Comparison of ENCODE assay signal across 20 cellular contexts in the genomic region with DNA sequence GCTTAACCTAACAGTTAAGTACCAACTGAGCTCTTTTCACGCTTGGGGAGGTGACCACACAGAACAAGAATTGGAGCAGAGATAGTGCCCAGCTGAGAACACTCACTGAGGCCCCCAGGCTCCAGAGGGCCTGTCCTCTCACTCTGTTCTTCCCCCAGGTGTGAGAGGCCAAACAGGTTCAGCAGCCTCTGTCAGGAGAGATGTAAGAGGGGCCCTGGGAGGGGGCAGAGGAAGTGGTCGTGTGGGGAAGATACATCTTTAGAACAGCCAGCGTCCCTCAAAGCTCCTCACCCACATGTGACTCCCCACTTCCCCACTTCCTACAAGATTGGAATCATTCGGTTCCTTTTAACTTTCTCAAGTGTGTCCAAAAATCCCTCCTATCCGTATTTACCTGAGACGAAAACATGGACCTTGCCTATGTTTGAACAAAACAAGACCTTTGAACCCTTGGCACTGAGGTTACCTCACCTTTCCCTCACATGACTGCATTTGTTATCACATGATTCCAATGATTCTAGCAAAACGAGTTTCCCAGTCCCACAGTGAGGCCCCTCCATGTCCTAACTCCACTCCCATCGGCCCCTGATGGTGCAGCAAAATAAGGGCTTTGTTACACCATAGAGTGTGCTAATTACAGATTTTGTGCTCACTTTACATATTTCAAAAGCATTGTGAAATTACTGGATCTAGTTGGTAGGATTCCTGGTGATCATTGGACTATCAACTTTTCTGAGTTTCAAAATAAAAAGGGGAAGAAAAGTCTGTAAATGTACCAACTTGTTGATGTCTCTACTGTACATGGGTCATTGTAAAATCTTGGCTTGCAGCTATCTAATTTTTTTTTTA. TPM values are rescaled to one million over a fixed set of nuclear protein-coding genes. Genes with fewer than 3 reads are reported as not detected.
DNase-seq lines count a peak whose midpoint lies in the region; ATAC-seq and FAIRE-seq lines count a peak whose summit lies in the region.
"Had no signal": no experiment of that assay in that cellular context is flagged by ENCODE, and none has a peak within 500 bp of the region (broad histone marks: within the 10 kb centered on the region; RNA-seq: fewer than 3 reads in every experiment).

No MANE protein-coding gene starts in this region.

- no peak for ATAC-seq in T-helper 17 cell
- ATAC-seq in left colon, result peak; percentile 93
- no peak for ATAC-seq in GM19351 (IDR thresholded peaks at IDR 0.05; ENCODE audit: unreplicated experiment)
- ATAC-seq in HG03571 (IDR thresholded peaks at IDR 0.05; ENCODE audit: unreplicated experiment), result no peak

- H3K4me3 ChIP-seq in small intestine (ENCODE audit: low read depth in 1 of 2, low read length in 2 of 2), result no peak overlapping the region

- FAIRE-seq in small intestine (lab: Jason Lieb, UNC), result no peak
- FAIRE-seq: A204.1, GM18507 had no signal

- DNase-seq in NOMO-1 treated with DMSO at 0.1 percent for 48 hours (lab: John Stamatoyannopoulos, UW; ENCODE audit: unreplicated experiment) (peak; percentile 42), NOMO-1 treated with dmso at 0.1 percent for 144 hours (lab: John Stamatoyannopoulos, UW; ENCODE audit: unreplicated experiment) (no peak), T-helper 17 cell (no peak), left colon (peak; percentile 29 to 50), small intestine (peak; percentile 91), OCI-M2 (lab: John Stamatoyannopoulos, UW; ENCODE audit: unreplicated experiment) (no peak)
- DNase-seq: activated CD4-positive, CD25-positive, alpha-beta regulatory T cell; amniotic stem cell; central memory CD4-positive, alpha-beta T cell; DMS153; KG1; NCI-H1092; NCI-H526 treated with DMSO at 0.1 percent for 48 hours had no signal

- H3K27me3 Mint-ChIP-seq in T-helper 17 cell, result peaks cover 29% of the 10 kb centered on the region

- peak overlapping the region; percentile 52 to 57 for H3K27ac ChIP-seq in small intestine (ENCODE audit: low read depth in 1 of 2, low read length in 1 of 2)
- H3K27ac ChIP-seq: C4-2B had no signal

- peak overlapping the region; percentile 31 for H3K4me3 Mint-ChIP-seq in T-helper 17 cell
- H3K4me3 Mint-ChIP-seq: T-helper 2 cell treated with Interferon-gamma antibody and Interleukin-4, amounts not matched to agents 5 μg/mL and 100 μg/mL, for 36 hours had no signal

- intact Hi-C loops in left colon (cut with DNase I, micrococcal nuclease), result no loop called here

- H3K36me3 Mint-ChIP-seq in T-helper 17 cell (ENCODE audit: low read depth), result peaks cover 2% of the 10 kb centered on the region

- H3K9me3 ChIP-seq in T-helper 17 cell (ENCODE audit: control insufficient read depth, low read length, poor library complexity, severe bottlenecking) (no peaks in the 10 kb centered on the region), small intestine (ENCODE audit: control insufficient read depth, low read depth) (no peaks in the 10 kb centered on the region)

- no peaks in the 10 kb centered on the region for H3K4me1 Mint-ChIP-seq in T-helper 17 cell

- H3K36me3 ChIP-seq in small intestine (ENCODE audit: control insufficient read depth in 2 of 2, insufficient read depth in 2 of 2, low read length in 2 of 2), result no peaks in the 10 kb centered on the region

- H3K27ac Mint-ChIP-seq in T-helper 17 cell, result no peak overlapping the region
- H3K27ac Mint-ChIP-seq: activated T-helper 2 cell treated with anti-CD3 and anti-CD28 coated beads, Interferon-gamma antibody, Interleukin-2, Interleukin-4, amounts not matched to agents 10 μg/mL and 5 μg/mL and 100 μg/mL, durations not matched to agents 14 hours and 24 hours and 36 hours; T-helper 2 cell treated with Interferon-gamma antibody and Interleukin-4, amounts not matched to agents 5 μg/mL and 100 μg/mL, for 36 hours had no signal

- WGBS in small intestine, 3 donors, result 11 to 35% (median 14%) methylated on average over 8 of the region's 8 CpGs

- no peaks in the 10 kb centered on the region for H3K27me3 ChIP-seq in small intestine (ENCODE audit: control insufficient read depth in 2 of 2, insufficient read depth in 2 of 2, low read length in 2 of 2)

- peaks cover 0 to 3% of the 10 kb centered on the region in 2 donors for H3K4me1 ChIP-seq in small intestine (ENCODE audit: control insufficient read depth in 2 of 2, insufficient read depth in 1 of 2, low read depth in 1 of 2, low read length in 1 of 2)

RNA-seq across cellular contexts. Expression of a gene that starts 40.0 kb away (rescaled TPM):
- total RNA-seq in T-helper 17 cell (100 to 1,000 TPM; 141 to 169 TPM), left colon (100 to 1,000 TPM; 159 to 164 TPM)
- 10 to 100 TPM; 58.1 to 74.9 (median 73.2) TPM for polyA plus RNA-seq in small intestine

Comparison
In these comparisons a context has a peak if more than half of its experiments do, and no peak if none do; other contexts are left out.
1. DNase-seq: peak in NOMO-1 treated with DMSO at 0.1 percent for 48 hours (single experiment), left colon (2 of 2) and small intestine (single experiment); none in NOMO-1 treated with dmso at 0.1 percent for 144 hours (single experiment), T-helper 17 cell (0 of 3) and OCI-M2 (single experiment).